Comparison of ENCODE assay signal across 1 cellular context in genomic region chr18:63074987-63075404, GRCh38.
TF ChIP-seq lines count a peak whose summit lies in the region.

No MANE protein-coding gene starts in this region.

TF ChIP-seq in GM23338, 12 proteins besides CTCF, POLR2A, EP300 and RAD21 (continued from another document):
- TF ChIP-seq REST (IDR thresholded peaks at IDR 0.05; ENCODE audit: unreplicated experiment) (no peak), ZNF114 (CRISPR knock-in tag; IDR thresholded peaks at IDR 0.05) (no peak)
